1 cellular context compared by ENCODE assay signal in the genomic region with DNA sequence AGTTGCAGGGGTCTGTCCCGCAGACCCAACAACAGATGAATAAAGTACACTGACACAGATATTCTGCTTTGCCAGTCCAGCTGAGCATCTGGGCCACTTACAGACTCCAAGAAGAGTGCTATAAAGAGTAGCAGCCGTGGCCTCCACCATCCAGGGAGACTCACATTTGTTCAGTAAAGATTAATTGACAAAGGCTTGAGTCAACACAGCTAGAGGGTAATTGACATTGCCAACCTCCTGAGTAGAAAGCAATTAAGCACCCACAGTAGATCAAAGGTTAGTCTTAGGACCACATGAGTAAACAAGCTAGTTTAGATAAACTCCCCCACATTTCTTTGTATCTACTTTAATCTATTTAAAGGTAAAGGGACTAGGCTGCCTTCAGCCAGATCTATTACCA.
TF ChIP-seq lines count a peak whose summit lies in the region.

No MANE protein-coding gene starts in this region.

TF ChIP-seq in K562, 482 proteins besides CTCF, POLR2A, EP300 and RAD21 (continued from another document and continues in another):
- TF ChIP-seq, protein P1, sequence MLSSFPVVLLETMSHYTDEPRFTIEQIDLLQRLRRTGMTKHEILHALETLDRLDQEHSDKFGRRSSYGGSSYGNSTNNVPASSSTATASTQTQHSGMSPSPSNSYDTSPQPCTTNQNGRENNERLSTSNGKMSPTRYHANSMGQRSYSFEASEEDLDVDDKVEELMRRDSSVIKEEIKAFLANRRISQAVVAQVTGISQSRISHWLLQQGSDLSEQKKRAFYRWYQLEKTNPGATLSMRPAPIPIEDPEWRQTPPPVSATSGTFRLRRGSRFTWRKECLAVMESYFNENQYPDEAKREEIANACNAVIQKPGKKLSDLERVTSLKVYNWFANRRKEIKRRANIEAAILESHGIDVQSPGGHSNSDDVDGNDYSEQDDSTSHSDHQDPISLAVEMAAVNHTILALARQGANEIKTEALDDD (IDR thresholded peaks at IDR 0.05): peak; percentile 45; the same call in 1 of the 2 replicates
- TF ChIP-seq, protein P2, sequence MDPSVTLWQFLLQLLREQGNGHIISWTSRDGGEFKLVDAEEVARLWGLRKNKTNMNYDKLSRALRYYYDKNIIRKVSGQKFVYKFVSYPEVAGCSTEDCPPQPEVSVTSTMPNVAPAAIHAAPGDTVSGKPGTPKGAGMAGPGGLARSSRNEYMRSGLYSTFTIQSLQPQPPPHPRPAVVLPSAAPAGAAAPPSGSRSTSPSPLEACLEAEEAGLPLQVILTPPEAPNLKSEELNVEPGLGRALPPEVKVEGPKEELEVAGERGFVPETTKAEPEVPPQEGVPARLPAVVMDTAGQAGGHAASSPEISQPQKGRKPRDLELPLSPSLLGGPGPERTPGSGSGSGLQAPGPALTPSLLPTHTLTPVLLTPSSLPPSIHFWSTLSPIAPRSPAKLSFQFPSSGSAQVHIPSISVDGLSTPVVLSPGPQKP (CRISPR knock-in tag; IDR thresholded peaks at IDR 0.05): no peak
- TF ChIP-seq, protein P3, sequence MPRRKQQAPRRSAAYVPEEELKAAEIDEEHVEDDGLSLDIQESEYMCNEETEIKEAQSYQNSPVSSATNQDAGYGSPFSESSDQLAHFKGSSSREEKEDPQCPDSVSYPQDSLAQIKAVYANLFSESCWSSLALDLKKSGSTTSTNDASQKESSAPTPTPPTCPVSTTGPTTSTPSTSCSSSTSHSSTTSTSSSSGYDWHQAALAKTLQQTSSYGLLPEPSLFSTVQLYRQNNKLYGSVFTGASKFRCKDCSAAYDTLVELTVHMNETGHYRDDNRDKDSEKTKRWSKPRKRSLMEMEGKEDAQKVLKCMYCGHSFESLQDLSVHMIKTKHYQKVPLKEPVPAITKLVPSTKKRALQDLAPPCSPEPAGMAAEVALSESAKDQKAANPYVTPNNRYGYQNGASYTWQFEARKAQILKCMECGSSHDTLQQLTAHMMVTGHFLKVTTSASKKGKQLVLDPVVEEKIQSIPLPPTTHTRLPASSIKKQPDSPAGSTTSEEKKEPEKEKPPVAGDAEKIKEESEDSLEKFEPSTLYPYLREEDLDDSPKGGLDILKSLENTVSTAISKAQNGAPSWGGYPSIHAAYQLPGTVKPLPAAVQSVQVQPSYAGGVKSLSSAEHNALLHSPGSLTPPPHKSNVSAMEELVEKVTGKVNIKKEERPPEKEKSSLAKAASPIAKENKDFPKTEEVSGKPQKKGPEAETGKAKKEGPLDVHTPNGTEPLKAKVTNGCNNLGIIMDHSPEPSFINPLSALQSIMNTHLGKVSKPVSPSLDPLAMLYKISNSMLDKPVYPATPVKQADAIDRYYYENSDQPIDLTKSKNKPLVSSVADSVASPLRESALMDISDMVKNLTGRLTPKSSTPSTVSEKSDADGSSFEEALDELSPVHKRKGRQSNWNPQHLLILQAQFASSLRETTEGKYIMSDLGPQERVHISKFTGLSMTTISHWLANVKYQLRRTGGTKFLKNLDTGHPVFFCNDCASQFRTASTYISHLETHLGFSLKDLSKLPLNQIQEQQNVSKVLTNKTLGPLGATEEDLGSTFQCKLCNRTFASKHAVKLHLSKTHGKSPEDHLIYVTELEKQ (CRISPR knock-in tag; IDR thresholded peaks at IDR 0.05): no peak
- no peak for TF ChIP-seq NEUROD1 (IDR thresholded peaks at IDR 0.05; ENCODE audit: borderline replicate concordance, low read depth, low read length, partially characterized antibody)
- TF ChIP-seq HDAC2 (IDR thresholded peaks at IDR 0.05): no peak
- no peak for TF ChIP-seq ARHGAP35 (IDR thresholded peaks at IDR 0.05; ENCODE audit: partially characterized antibody)
- no peak for TF ChIP-seq SREBF1 (IDR thresholded peaks at IDR 0.05; ENCODE audit: borderline replicate concordance, low read depth, low read length)
- peak; percentile 24 to 47; a peak in 2 of 4 replicates for TF ChIP-seq TRIM24 (IDR thresholded peaks at IDR 0.05)
- no peak for TF ChIP-seq PHB2 (IDR thresholded peaks at IDR 0.05; ENCODE audit: low read depth)
- TF ChIP-seq NR2C1 (IDR thresholded peaks at IDR 0.05): no peak
- TF ChIP-seq NR2C1 (tag; IDR thresholded peaks at IDR 0.05): no peak
- no peak for TF ChIP-seq ZNF224 (CRISPR knock-in tag; IDR thresholded peaks at IDR 0.05)
- TF ChIP-seq MAZ (CRISPR knock-in tag; conservative IDR thresholded peaks at IDR 0.05 in 1 of 2, IDR thresholded peaks at IDR 0.05 in 1 of 2): no peak
- TF ChIP-seq GATA2 (CRISPR knock-in tag; IDR thresholded peaks at IDR 0.05): no peak
- TF ChIP-seq LCOR (CRISPR knock-in tag; IDR thresholded peaks at IDR 0.05): no peak
- no peak for TF ChIP-seq CREBBP (IDR thresholded peaks at IDR 0.05; ENCODE audit: low read depth, low read length)
- TF ChIP-seq, protein P4, sequence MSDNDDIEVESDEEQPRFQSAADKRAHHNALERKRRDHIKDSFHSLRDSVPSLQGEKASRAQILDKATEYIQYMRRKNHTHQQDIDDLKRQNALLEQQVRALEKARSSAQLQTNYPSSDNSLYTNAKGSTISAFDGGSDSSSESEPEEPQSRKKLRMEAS (CRISPR knock-in tag; IDR thresholded peaks at IDR 0.05): no peak
- peak; percentile 85 to 98 for TF ChIP-seq FOXA3 (CRISPR knock-in tag; conservative IDR thresholded peaks at IDR 0.05 in 1 of 2, IDR thresholded peaks at IDR 0.05 in 1 of 2)
- no peak for TF ChIP-seq FOXP1 (CRISPR knock-in tag; IDR thresholded peaks at IDR 0.05)
- no peak for TF ChIP-seq ZNF24 (IDR thresholded peaks at IDR 0.05)
- TF ChIP-seq, protein P5, sequence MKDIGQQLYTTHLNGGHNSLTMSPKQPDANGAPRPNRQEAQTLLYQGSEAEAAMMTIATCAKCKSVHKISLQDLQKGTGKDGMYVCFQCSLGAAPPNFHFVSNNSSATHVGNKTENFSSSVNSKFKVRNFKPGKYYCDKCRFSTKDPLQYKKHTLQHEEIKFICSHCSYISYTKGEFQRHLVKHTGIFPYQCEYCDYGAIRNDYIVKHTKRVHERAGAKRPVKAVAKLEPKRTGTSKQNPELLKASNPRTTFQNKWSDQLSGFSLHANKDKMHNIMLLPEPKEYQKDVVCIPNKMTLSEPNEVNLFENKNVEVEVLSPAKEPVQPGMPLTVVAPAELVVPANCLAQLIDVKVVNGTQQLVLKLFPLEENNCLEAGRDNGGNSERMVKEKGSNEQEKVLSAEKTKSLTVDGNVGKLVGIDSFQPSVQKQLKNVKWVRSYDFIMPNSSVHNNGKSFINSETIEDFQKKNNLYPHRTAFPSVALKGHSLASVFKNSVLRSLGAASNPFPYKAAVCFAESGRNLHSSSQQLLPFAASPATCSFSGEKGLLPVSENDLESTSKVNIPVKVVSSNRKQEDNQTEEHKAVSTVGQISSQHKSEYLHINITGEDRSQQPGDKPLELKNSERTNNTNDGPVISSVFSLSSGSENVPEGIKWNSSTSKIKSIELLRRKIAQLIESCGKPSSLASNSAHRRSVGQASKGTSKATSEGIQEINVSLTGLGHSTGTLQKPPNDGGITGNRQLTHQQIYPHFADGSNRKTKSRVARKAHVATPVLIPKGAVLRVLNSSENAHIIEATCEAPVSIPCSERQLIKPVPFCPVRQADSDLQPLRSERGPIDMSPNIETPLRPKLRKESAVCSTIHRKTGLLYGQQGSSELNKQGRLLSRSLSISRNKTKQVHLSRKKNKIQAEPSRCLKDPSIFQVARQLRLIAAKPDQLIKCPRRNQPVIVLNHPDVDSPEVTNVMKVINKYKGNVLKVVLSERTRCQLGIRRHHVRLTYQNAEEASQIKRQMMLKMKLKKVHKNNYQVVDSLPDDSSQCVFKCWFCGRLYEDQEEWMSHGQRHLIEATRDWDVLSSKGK (CRISPR knock-in tag; IDR thresholded peaks at IDR 0.05): no peak
- TF ChIP-seq, protein P6, sequence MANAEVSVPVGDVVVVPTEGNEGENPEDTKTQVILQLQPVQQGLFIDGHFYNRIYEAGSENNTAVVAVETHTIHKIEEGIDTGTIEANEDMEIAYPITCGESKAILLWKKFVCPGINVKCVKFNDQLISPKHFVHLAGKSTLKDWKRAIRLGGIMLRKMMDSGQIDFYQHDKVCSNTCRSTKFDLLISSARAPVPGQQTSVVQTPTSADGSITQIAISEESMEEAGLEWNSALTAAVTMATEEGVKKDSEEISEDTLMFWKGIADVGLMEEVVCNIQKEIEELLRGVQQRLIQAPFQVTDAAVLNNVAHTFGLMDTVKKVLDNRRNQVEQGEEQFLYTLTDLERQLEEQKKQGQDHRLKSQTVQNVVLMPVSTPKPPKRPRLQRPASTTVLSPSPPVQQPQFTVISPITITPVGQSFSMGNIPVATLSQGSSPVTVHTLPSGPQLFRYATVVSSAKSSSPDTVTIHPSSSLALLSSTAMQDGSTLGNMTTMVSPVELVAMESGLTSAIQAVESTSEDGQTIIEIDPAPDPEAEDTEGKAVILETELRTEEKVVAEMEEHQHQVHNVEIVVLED (CRISPR knock-in tag; IDR thresholded peaks at IDR 0.05): no peak
- TF ChIP-seq ZKSCAN8 (CRISPR knock-in tag; IDR thresholded peaks at IDR 0.05): no peak
- TF ChIP-seq JUNB (CRISPR knock-in tag; conservative IDR thresholded peaks at IDR 0.05): no peak
- TF ChIP-seq ZNF583 (CRISPR knock-in tag; IDR thresholded peaks at IDR 0.05): no peak
- TF ChIP-seq ESRRB (CRISPR knock-in tag; IDR thresholded peaks at IDR 0.05; ENCODE audit: borderline replicate concordance): no peak
- no peak for TF ChIP-seq IFI16 (CRISPR knock-in tag; IDR thresholded peaks at IDR 0.05)
- no peak for TF ChIP-seq ZNF23 (CRISPR knock-in tag; IDR thresholded peaks at IDR 0.05)
- TF ChIP-seq, protein P7, sequence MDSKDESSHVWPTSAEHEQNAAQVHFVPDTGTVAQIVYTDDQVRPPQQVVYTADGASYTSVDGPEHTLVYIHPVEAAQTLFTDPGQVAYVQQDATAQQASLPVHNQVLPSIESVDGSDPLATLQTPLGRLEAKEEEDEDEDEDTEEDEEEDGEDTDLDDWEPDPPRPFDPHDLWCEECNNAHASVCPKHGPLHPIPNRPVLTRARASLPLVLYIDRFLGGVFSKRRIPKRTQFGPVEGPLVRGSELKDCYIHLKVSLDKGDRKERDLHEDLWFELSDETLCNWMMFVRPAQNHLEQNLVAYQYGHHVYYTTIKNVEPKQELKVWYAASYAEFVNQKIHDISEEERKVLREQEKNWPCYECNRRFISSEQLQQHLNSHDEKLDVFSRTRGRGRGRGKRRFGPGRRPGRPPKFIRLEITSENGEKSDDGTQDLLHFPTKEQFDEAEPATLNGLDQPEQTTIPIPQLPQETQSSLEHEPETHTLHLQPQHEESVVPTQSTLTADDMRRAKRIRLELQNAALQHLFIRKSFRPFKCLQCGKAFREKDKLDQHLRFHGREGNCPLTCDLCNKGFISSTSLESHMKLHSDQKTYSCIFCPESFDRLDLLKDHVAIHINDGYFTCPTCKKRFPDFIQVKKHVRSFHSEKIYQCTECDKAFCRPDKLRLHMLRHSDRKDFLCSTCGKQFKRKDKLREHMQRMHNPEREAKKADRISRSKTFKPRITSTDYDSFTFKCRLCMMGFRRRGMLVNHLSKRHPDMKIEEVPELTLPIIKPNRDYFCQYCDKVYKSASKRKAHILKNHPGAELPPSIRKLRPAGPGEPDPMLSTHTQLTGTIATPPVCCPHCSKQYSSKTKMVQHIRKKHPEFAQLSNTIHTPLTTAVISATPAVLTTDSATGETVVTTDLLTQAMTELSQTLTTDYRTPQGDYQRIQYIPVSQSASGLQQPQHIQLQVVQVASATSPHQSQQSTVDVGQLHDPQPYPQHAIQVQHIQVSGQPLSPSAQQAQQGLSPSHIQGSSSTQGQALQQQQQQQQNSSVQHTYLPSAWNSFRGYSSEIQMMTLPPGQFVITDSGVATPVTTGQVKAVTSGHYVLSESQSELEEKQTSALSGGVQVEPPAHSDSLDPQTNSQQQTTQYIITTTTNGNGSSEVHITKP (IDR thresholded peaks at IDR 0.05; ENCODE audit: partially characterized antibody): no peak
- TF ChIP-seq SIX5 (IDR thresholded peaks at IDR 0.05; ENCODE audit: borderline replicate concordance in 1 of 2, insufficient read depth in 1 of 2, low read depth in 1 of 2, low read length in 2 of 2): no peak
- TF ChIP-seq HSF4 (CRISPR knock-in tag; IDR thresholded peaks at IDR 0.05; ENCODE audit: borderline replicate concordance): no peak
- TF ChIP-seq, protein P8, sequence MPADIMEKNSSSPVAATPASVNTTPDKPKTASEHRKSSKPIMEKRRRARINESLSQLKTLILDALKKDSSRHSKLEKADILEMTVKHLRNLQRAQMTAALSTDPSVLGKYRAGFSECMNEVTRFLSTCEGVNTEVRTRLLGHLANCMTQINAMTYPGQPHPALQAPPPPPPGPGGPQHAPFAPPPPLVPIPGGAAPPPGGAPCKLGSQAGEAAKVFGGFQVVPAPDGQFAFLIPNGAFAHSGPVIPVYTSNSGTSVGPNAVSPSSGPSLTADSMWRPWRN (IDR thresholded peaks at IDR 0.05; ENCODE audit: low read depth): no peak
- TF ChIP-seq, protein P9, sequence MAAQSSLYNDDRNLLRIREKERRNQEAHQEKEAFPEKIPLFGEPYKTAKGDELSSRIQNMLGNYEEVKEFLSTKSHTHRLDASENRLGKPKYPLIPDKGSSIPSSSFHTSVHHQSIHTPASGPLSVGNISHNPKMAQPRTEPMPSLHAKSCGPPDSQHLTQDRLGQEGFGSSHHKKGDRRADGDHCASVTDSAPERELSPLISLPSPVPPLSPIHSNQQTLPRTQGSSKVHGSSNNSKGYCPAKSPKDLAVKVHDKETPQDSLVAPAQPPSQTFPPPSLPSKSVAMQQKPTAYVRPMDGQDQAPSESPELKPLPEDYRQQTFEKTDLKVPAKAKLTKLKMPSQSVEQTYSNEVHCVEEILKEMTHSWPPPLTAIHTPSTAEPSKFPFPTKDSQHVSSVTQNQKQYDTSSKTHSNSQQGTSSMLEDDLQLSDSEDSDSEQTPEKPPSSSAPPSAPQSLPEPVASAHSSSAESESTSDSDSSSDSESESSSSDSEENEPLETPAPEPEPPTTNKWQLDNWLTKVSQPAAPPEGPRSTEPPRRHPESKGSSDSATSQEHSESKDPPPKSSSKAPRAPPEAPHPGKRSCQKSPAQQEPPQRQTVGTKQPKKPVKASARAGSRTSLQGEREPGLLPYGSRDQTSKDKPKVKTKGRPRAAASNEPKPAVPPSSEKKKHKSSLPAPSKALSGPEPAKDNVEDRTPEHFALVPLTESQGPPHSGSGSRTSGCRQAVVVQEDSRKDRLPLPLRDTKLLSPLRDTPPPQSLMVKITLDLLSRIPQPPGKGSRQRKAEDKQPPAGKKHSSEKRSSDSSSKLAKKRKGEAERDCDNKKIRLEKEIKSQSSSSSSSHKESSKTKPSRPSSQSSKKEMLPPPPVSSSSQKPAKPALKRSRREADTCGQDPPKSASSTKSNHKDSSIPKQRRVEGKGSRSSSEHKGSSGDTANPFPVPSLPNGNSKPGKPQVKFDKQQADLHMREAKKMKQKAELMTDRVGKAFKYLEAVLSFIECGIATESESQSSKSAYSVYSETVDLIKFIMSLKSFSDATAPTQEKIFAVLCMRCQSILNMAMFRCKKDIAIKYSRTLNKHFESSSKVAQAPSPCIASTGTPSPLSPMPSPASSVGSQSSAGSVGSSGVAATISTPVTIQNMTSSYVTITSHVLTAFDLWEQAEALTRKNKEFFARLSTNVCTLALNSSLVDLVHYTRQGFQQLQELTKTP (IDR thresholded peaks at IDR 0.05; ENCODE audit: low read depth in 1 of 2, partially characterized antibody in 2 of 2): no peak
- TF ChIP-seq TBL1XR1 (IDR thresholded peaks at IDR 0.05; ENCODE audit: low read length in 2 of 2): no peak
- no peak for TF ChIP-seq TCF7L2 (IDR thresholded peaks at IDR 0.05; ENCODE audit: low read depth, low read length)
- no peak for TF ChIP-seq MBD2 (IDR thresholded peaks at IDR 0.05; ENCODE audit: borderline replicate concordance, low read depth)
- TF ChIP-seq ZNF79 (CRISPR knock-in tag; IDR thresholded peaks at IDR 0.05; ENCODE audit: low read depth): no peak
- no peak for TF ChIP-seq ZNF143 (CRISPR knock-in tag; IDR thresholded peaks at IDR 0.05)
- TF ChIP-seq ZNF12 (CRISPR knock-in tag; IDR thresholded peaks at IDR 0.05): no peak
- no peak for TF ChIP-seq ZNF41 (CRISPR knock-in tag; conservative IDR thresholded peaks at IDR 0.05)
- no peak for TF ChIP-seq ZNF778 (CRISPR knock-in tag; IDR thresholded peaks at IDR 0.05)
- TF ChIP-seq, protein P10, sequence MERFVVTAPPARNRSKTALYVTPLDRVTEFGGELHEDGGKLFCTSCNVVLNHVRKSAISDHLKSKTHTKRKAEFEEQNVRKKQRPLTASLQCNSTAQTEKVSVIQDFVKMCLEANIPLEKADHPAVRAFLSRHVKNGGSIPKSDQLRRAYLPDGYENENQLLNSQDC (CRISPR knock-in tag; IDR thresholded peaks at IDR 0.05): no peak
